Comparison of ENCODE assay signal across 10 cellular contexts in genomic region chr5:152349683-152350526, GRCh38. TPM values are rescaled to one million over a fixed set of nuclear protein-coding genes. Genes with fewer than 3 reads are reported as not detected.
DNase-seq lines count a peak whose midpoint lies in the region; ATAC-seq, FAIRE-seq and TF ChIP-seq lines count a peak whose summit lies in the region.
"Had no signal": no experiment of that assay in that cellular context is flagged by ENCODE, and none has a peak within 500 bp of the region (broad histone marks: within the 10 kb centered on the region; RNA-seq: fewer than 3 reads in every experiment).

No MANE protein-coding gene starts in this region.

- peaks cover 1% of the 10 kb centered on the region for H3K9me3 Mint-ChIP-seq in astrocyte (ENCODE audit: unreplicated experiment)

- no peaks in the 10 kb centered on the region for H3K27me3 Mint-ChIP-seq in astrocyte (ENCODE audit: low read depth, unreplicated experiment)

- H3K4me1 ChIP-seq in astrocyte (ENCODE audit: insufficient read depth, low read length): no peaks in the 10 kb centered on the region

- H2AFZ ChIP-seq in astrocyte (ENCODE audit: low read depth, low read length): no peak overlapping the region

- no peaks in the 10 kb centered on the region for H3K9me3 ChIP-seq in astrocyte (ENCODE audit: insufficient read depth, low read depth, low read length)

- peak; percentile 84 for TF ChIP-seq CTCF in astrocyte (IDR thresholded peaks at IDR 0.05; ENCODE audit: insufficient read depth, low read depth, low read length)

- DNase-seq in COLO668 (lab: John Stamatoyannopoulos, UW; ENCODE audit: unreplicated experiment): peak; percentile 55
- peak; percentile 32 for DNase-seq in NCI-H460 (ENCODE audit: extremely low read depth, low read depth)
- DNase-seq in astrocyte (ENCODE audit: low read depth): peak; percentile 2
- peak; percentile 62 for DNase-seq in iPS-NIHi7 (ENCODE audit: extremely low spot score)
- peak; percentile 19 for DNase-seq in stimulated activated naive CD8-positive, alpha-beta T cell treated with anti-CD3 and anti-CD28 coated beads, Interleukin-15, Interleukin-2, amounts not matched to agents 100 U/mL and 50 U/mL, for 24 hours

- no peaks in the 10 kb centered on the region for H3K79me2 ChIP-seq in astrocyte (ENCODE audit: insufficient read depth, low read length)

- no peak overlapping the region for H3K9ac ChIP-seq in astrocyte (ENCODE audit: low read length)

- no peaks in the 10 kb centered on the region for H3K36me3 Mint-ChIP-seq in astrocyte (ENCODE audit: low read depth, unreplicated experiment)

- ATAC-seq in GM18861 (IDR thresholded peaks at IDR 0.05; ENCODE audit: unreplicated experiment): peak; percentile 92
- peak; percentile 67 for ATAC-seq in HG03039 (IDR thresholded peaks at IDR 0.05; ENCODE audit: unreplicated experiment)
- no peak for ATAC-seq in stimulated activated naive CD8-positive, alpha-beta T cell treated with anti-CD3 and anti-CD28 coated beads, Interleukin-15, Interleukin-2, amounts not matched to agents 100 U/mL and 50 U/mL, for 24 hours
- ATAC-seq in HG02840 (IDR thresholded peaks at IDR 0.05; ENCODE audit: low FRiP score, unreplicated experiment): no peak
- ATAC-seq: naive thymus-derived CD8-positive, alpha-beta T cell had no signal

- no peak overlapping the region for H3K4me2 ChIP-seq in astrocyte (ENCODE audit: low read length)

- no peak overlapping the region for H3K4me3 Mint-ChIP-seq in astrocyte (ENCODE audit: unreplicated experiment)
- H3K4me3 Mint-ChIP-seq: naive thymus-derived CD8-positive, alpha-beta T cell had no signal

- no peaks in the 10 kb centered on the region for H3K4me1 Mint-ChIP-seq in astrocyte (ENCODE audit: low read depth, unreplicated experiment)
- H3K4me1 Mint-ChIP-seq: naive thymus-derived CD8-positive, alpha-beta T cell had no signal

- no peaks in the 10 kb centered on the region for H4K20me1 ChIP-seq in astrocyte (ENCODE audit: insufficient read depth, low read length)

- no peaks in the 10 kb centered on the region for H3K27me3 ChIP-seq in astrocyte (ENCODE audit: insufficient read depth, low read length)

- no peaks in the 10 kb centered on the region for H3K36me3 ChIP-seq in astrocyte (ENCODE audit: insufficient read depth, low read length)

- H3K27ac ChIP-seq in astrocyte (ENCODE audit: low read depth, low read length): no peak overlapping the region
- H3K27ac ChIP-seq: SK-N-MC had no signal

- no peak overlapping the region for H3K27ac Mint-ChIP-seq in astrocyte (ENCODE audit: unreplicated experiment)
- H3K27ac Mint-ChIP-seq: naive thymus-derived CD8-positive, alpha-beta T cell had no signal

- FAIRE-seq in astrocyte (lab: Jason Lieb, UNC): no peak

- no peak overlapping the region for H3K4me3 ChIP-seq in astrocyte (ENCODE audit: insufficient read depth, low read depth, low read length)
- H3K4me3 ChIP-seq: SK-N-MC had no signal

RNA-seq across cellular contexts. Expression of gene NMUR2, which starts 55.2 kb away (rescaled TPM):
- not detected in 2 replicates for total RNA-seq in NCI-H460 (2014; rRNA removed; shearing (Covaris generic))
- not detected in 2 replicates for polyA plus RNA-seq in NCI-H460 (2014; cell fraction: nucleus; rRNA removed)
- not detected in 2 replicates for total RNA-seq in astrocyte
- total RNA-seq: naive thymus-derived CD8-positive, alpha-beta T cell had no signal
- polyA plus RNA-seq: naive thymus-derived CD8-positive, alpha-beta T cell had no signal

Comparison
In these comparisons a context has a peak if more than half of its experiments do, and no peak if none do; other contexts are left out.
1. DNase-seq: peak in every context shown above with its lines; median percentile 62 in iPS-NIHi7; 55 in COLO668; 32 in NCI-H460; 19 in stimulated activated naive CD8-positive, alpha-beta T cell treated with anti-CD3 and anti-CD28 coated beads, Interleukin-15, Interleukin-2, amounts not matched to agents 100 U/mL and 50 U/mL, for 24 hours; 2 in astrocyte.
2. ATAC-seq: peak in GM18861 (single experiment) and HG03039 (single experiment); none in stimulated activated naive CD8-positive, alpha-beta T cell treated with anti-CD3 and anti-CD28 coated beads, Interleukin-15, Interleukin-2, amounts not matched to agents 100 U/mL and 50 U/mL, for 24 hours (single experiment) and HG02840 (single experiment).